8 cellular contexts compared by ENCODE assay signal in the genomic region with DNA sequence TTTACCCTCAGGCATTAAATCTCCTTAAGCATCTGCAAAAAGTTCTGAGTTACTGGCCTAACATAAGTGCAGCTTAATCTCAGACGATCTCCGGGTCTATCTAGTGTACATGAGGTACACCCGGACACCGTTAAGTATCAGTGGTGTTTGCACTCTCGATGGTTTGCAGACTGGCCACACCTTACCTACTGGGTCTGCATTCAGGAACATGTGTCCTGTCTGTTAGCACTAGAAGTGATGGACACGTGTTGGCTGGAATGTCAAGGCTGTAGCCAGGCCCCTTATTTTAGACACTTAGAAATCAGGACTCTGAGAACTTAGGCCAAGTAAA. TPM values are rescaled to one million over a fixed set of nuclear protein-coding genes. Genes with fewer than 3 reads are reported as not detected.
DNase-seq lines count a peak whose midpoint lies in the region; ATAC-seq and TF ChIP-seq lines count a peak whose summit lies in the region.

No MANE protein-coding gene starts in this region.

- intact Hi-C loops in stomach (cut with DNase I; ENCODE audit: low total_unique reads): no loop called here

- CTCF ChIA-PET in AG04450 (lab: Charles Lee): interaction anchor here (0.5 to 1.3 kb wide), 2 partner anchors 10 to 502 kb away, joined by 3 read pairs; no protein-coding TSS in a partner anchor

- POLR2A ChIA-PET in AG04450 (lab: Yijun Ruan, JAX): interaction anchor here (1.1 kb wide), 1 partner anchor 21 kb away, joined by 3 read pairs; no protein-coding TSS in a partner anchor

- H3K27ac ChIP-seq in AG04450 (ENCODE audit: low read depth, low read length) (no peak overlapping the region), stomach (peak overlapping the region; percentile 87 to 94 (median 92))

- 29 to 37% (median 32%) methylated on average over 6 of the region's 6 CpGs for WGBS in stomach, 5 donors

- H3K4me3 ChIP-seq in AG04450 (ENCODE audit: low read depth, low read length) (peak overlapping the region; percentile 91), LNCaP clone FGC (ENCODE audit: low read depth, low read length) (peak overlapping the region; percentile 68), astrocyte of the spinal cord (ENCODE audit: low read depth, low read length) (peak overlapping the region; percentile 85), kidney epithelial cell (ENCODE audit: low read depth, low read length) (peak overlapping the region; percentile 81), stomach (peak overlapping the region; percentile 68 to 85 (median 80))

- DNase-seq in AG04450 (ENCODE audit: low read depth, low spot score) (no peak), LNCaP clone FGC (ENCODE audit: low read depth) (no peak), astrocyte of the spinal cord (ENCODE audit: low read depth, low spot score) (peak; percentile 2), kidney epithelial cell (ENCODE audit: low read depth) (no peak), stomach (no peak), SKM-1 treated with dmso at 0.1 percent for 144 hours (lab: John Stamatoyannopoulos, UW; ENCODE audit: unreplicated experiment) (no peak), AML-193 (lab: John Stamatoyannopoulos, UW) (no peak)

- H3K4me1 ChIP-seq in stomach: peaks cover 0 to 34% (median 23%) of the 10 kb centered on the region in 4 donors

- no peaks in the 10 kb centered on the region for H3K27me3 ChIP-seq in AG04450 (ENCODE audit: control insufficient read depth, insufficient read depth, low read length)
- no peaks in the 10 kb centered on the region for H3K27me3 ChIP-seq in kidney epithelial cell (ENCODE audit: control insufficient read depth, insufficient read depth, low read length)
- no peaks in the 10 kb centered on the region for H3K27me3 ChIP-seq in stomach

- H3K9me3 ChIP-seq in AG04450 (ENCODE audit: control insufficient read depth, insufficient read depth, low read length): no peaks in the 10 kb centered on the region
- no peaks in the 10 kb centered on the region for H3K9me3 ChIP-seq in stomach

- peak; percentile 13 for ATAC-seq in GM19438 (IDR thresholded peaks at IDR 0.05; ENCODE audit: low read depth, unreplicated experiment)

- in situ Hi-C loops in astrocyte of the spinal cord (cut with HindIII; ENCODE audit: low sequenced_read_pairs): no loop called here

- no peaks in the 10 kb centered on the region for H3K36me3 ChIP-seq in kidney epithelial cell (ENCODE audit: control insufficient read depth, insufficient read depth, low read length)
- peaks cover 0 to 15% (median 10%) of the 10 kb centered on the region in 4 donors for H3K36me3 ChIP-seq in stomach

- no peak for TF ChIP-seq CTCF in AG04450 (IDR thresholded peaks at IDR 0.05; ENCODE audit: low read depth, low read length)
- TF ChIP-seq CTCF in LNCaP clone FGC (IDR thresholded peaks at IDR 0.05; ENCODE audit: control insufficient read depth, extremely low read depth, insufficient read depth): no peak
- TF ChIP-seq CTCF in astrocyte of the spinal cord (IDR thresholded peaks at IDR 0.05; ENCODE audit: low read depth, low read length): no peak
- TF ChIP-seq CTCF in kidney epithelial cell (IDR thresholded peaks at IDR 0.05; ENCODE audit: insufficient read depth, low read length, poor library complexity, severe bottlenecking): no peak
- no peak for TF ChIP-seq CTCF in stomach (IDR thresholded peaks at IDR 0.05)

- no peak for TF ChIP-seq EP300 in stomach (IDR thresholded peaks at IDR 0.05)

- TF ChIP-seq POLR2A in stomach (IDR thresholded peaks at IDR 0.05): no peak

RNA-seq across cellular contexts. Expression of gene AGL, which starts 0.8 kb away (rescaled TPM):
- polyA plus RNA-seq in AG04450 (2011; rRNA removed): 5.6 and 7.2 TPM in 2 replicates
- 6.7 and 13.5 TPM in 2 replicates for polyA minus RNA-seq in AG04450 (2011; rRNA and poly(A)+ RNA removed)
- total RNA-seq in kidney epithelial cell: 12.7 and 15.4 TPM in 2 replicates
- total RNA-seq in stomach: 100 to 1,000 TPM in 1 of 5 donors, 10 to 100 TPM in 4; 12.5 to 107 (median 33.9) TPM
- polyA plus RNA-seq in stomach: 1 to 10 TPM; 4.3 to 7.4 (median 4.3) TPM
